In the genomic region with DNA sequence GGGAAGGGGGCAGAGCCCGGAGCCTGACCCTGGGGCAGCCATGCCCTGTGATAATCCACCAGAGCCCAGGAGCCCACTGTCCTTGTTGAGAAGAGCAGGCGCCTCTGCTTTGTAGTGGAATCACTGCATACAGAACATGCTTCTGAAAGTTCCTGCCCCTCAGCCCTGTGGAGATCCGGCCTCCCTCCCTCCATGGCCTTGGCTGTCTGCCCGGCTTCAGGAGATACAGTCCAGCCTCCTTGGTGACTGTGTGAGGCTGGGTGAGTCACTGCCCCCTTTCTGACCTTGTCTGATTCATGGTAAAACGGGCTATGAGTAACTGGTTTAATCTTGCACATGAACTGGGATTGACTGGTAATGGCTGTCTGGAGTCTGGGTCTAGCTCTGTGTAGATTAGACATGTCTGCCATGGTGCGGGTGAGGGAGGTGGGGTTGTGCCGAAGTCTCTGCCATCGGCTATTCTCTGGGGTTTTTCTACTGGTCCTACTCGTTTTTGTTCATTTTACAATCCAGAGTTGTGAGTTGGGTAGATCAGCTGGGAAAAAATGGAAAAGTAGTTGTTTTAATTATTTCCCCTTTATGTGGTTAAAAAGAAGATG, we compare ENCODE assay signal across 8 cellular contexts.
DNase-seq lines count a peak whose midpoint lies in the region; TF ChIP-seq lines count a peak whose summit lies in the region.
"Not testable (repeated sequence)": the region's sequence is repeated elsewhere in the genome, so short reads cannot be mapped to it uniquely, and the experiment has no call there.

No MANE protein-coding gene starts in this region.

- peak; percentile 86 for DNase-seq in AG09319 (ENCODE audit: extremely low read depth, low read depth)
- DNase-seq in H4 (ENCODE audit: low spot score): peak; percentile 92
- DNase-seq in NCI-H226: peak; percentile 96
- DNase-seq in UCSD-AML1 (lab: John Stamatoyannopoulos, UW; ENCODE audit: unreplicated experiment): peak; percentile 79
- peak; percentile 87 to 90 for DNase-seq in breast epithelium (ENCODE audit: low spot score in 2 of 2)
- DNase-seq in glomerular visceral epithelial cell (ENCODE audit: extremely low spot score): peak; percentile 95
- peak; percentile 95 for DNase-seq in mucosa of gallbladder (ENCODE audit: low spot score)
- peak; percentile 18 for DNase-seq in stimulated activated CD4-positive, alpha-beta T cell treated with anti-CD3 and anti-CD28 coated beads, Interleukin-4, amount 100 ng/mL, for 1 hour

- H3K4me3 ChIP-seq in breast epithelium: not testable (repeated sequence)

- H3K27ac ChIP-seq in breast epithelium: peak overlapping the region; percentile 68 to 82

- not testable (repeated sequence) for H3K27me3 ChIP-seq in breast epithelium

- H3K36me3 ChIP-seq in breast epithelium: not testable (repeated sequence)

- not testable (repeated sequence) for TF ChIP-seq CTCF in AG09319 (IDR thresholded peaks at IDR 0.05; ENCODE audit: low read depth, low read length); breast epithelium (IDR thresholded peaks at IDR 0.05)

- H3K4me1 ChIP-seq in breast epithelium: not testable (repeated sequence)

- intact Hi-C loops in breast epithelium (cut with DNase I; ENCODE audit: low total_unique reads): not testable (repeated sequence)

- TF ChIP-seq POLR2A in breast epithelium (IDR thresholded peaks at IDR 0.05): not testable (repeated sequence)

- not testable (repeated sequence) for H3K9me3 ChIP-seq in breast epithelium

Comparison
In these comparisons a context has a peak if more than half of its experiments do, and no peak if none do; other contexts are left out.
1. DNase-seq: peak in every context shown above with its lines; median percentile 96 in NCI-H226; 95 in glomerular visceral epithelial cell; 95 in mucosa of gallbladder; 92 in H4; 88 in breast epithelium; 86 in AG09319; 79 in UCSD-AML1; 18 in stimulated activated CD4-positive, alpha-beta T cell treated with anti-CD3 and anti-CD28 coated beads, Interleukin-4, amount 100 ng/mL, for 1 hour.